In the genomic region with DNA sequence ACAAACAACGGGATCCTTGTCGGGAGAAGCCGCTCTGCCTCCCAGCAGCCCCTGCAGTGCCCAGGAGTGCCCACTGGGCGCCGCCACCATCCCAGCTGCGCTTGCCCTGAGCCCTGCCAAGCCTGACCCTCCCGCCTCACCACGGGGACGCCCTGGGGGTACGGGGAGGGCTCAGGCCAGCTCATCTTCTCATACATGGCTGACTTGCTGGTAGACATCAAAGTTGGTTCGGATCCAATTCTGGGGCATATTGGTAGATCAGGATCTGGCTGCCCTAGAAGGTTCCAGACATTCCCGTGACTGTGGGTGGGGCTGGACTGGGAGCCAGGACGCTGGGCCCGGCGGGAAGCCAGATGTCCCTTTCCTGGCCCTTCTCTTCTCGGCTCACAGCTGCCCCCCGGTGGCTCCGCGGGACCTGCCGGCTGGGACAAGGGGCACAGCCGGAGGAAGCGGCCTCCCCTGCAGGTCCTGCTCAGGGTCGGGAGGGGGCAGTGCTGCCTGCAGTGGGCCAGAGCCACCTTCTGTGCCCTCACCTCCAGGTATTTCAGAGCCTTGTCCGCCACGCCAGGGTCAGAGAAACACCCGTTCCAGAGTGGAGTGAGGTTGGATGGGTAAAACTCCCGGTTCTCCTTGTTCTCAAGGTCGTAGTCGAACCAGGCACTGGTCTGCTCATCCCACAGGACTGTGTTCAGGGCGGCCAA, we compare ENCODE assay signal across 8 cellular contexts. TPM values are rescaled to one million over a fixed set of nuclear protein-coding genes. Genes with fewer than 3 reads are reported as not detected.
DNase-seq lines count a peak whose midpoint lies in the region; ATAC-seq and TF ChIP-seq lines count a peak whose summit lies in the region.

No MANE protein-coding gene starts in this region.

- intact Hi-C loops in activated B cell treated with CpG ODN at 0.5 μM for 24 hours (cut with micrococcal nuclease), result loop anchor here (1.0 to 5.0 kb wide), 10 partner anchors 37 to 545 kb away; a partner anchor contains a TSS

- H3K27ac ChIP-seq in 22Rv1 (peak overlapping the region; percentile 80), caudate nucleus (ENCODE audit: low read depth, low read length) (peak overlapping the region; percentile 98)

- peaks cover 4% of the 10 kb centered on the region for H3K27me3 Mint-ChIP-seq in activated B cell treated with CpG ODN at 0.5 μM for 24 hours

- H3K9me3 Mint-ChIP-seq in activated B cell treated with CpG ODN at 0.5 μM for 24 hours, result no peaks in the 10 kb centered on the region

- CTCF ChIA-PET in activated B cell treated with CpG ODN at 0.5 μM for 24 hours (lab: Charles Lee), result interaction anchor here (0.6 to 2.7 kb wide), 26 partner anchors 15 to 276 kb away, joined by 3 to 28 read pairs (median 4); a partner anchor contains a TSS

- H3K36me3 Mint-ChIP-seq in activated B cell treated with CpG ODN at 0.5 μM for 24 hours (ENCODE audit: low read depth), result no peaks in the 10 kb centered on the region

- peak overlapping the region; percentile 79 for H3K4me3 Mint-ChIP-seq in activated B cell treated with CpG ODN at 0.5 μM for 24 hours

- DNase-seq in NCI-H2196 (lab: John Stamatoyannopoulos, UW; ENCODE audit: unreplicated experiment) (peak; percentile 96), activated B cell treated with CpG ODN at 0.5 μM for 24 hours (peak; percentile 74), caudate nucleus (lab: John Stamatoyannopoulos, UW) (peak in 60 of 61 donors; percentile 37 to 99 (median 94)), iris pigment epithelial cell (ENCODE audit: low read depth) (peak; percentile 81), smooth muscle cell of the brain vasculature (ENCODE audit: low read depth, low spot score) (peak; percentile 67)

- TF ChIP-seq CTCF in 22Rv1 (IDR thresholded peaks at IDR 0.05) (peak; percentile 99), activated B cell treated with CpG ODN at 0.5 μM for 24 hours (IDR thresholded peaks at IDR 0.05) (peak; percentile 55)

- ATAC-seq in GM18511 (IDR thresholded peaks at IDR 0.05; ENCODE audit: unreplicated experiment), result peak; percentile 80
- peak; percentile 72 for ATAC-seq in HG03108 (IDR thresholded peaks at IDR 0.05; ENCODE audit: unreplicated experiment)
- peak; percentile 95 for ATAC-seq in activated B cell treated with CpG ODN at 0.5 μM for 24 hours (ENCODE audit: low read depth)

- peak overlapping the region; percentile 15 for H3K27ac Mint-ChIP-seq in activated B cell treated with CpG ODN at 0.5 μM for 24 hours

- peaks cover 12% of the 10 kb centered on the region for H3K4me1 Mint-ChIP-seq in activated B cell treated with CpG ODN at 0.5 μM for 24 hours

- POLR2A ChIA-PET in activated B cell treated with CpG ODN at 0.5 μM for 24 hours (lab: Charles Lee), result interaction anchor here (0.6 to 2.2 kb wide), 12 partner anchors 62 to 873 kb away, joined by 3 to 12 read pairs (median 6); a partner anchor contains a TSS

RNA-seq across cellular contexts. Expression of a gene that starts 10.6 kb away (rescaled TPM):
- not detected in 2 replicates for total RNA-seq in activated B cell treated with CpG ODN at 0.5 μM for 24 hours

Comparison
In these comparisons a context has a peak if more than half of its experiments do, and no peak if none do; other contexts are left out.
1. Peak in every context shown above with its lines: DNase-seq, ATAC-seq and H3K27ac ChIP-seq.